In the genomic region with DNA sequence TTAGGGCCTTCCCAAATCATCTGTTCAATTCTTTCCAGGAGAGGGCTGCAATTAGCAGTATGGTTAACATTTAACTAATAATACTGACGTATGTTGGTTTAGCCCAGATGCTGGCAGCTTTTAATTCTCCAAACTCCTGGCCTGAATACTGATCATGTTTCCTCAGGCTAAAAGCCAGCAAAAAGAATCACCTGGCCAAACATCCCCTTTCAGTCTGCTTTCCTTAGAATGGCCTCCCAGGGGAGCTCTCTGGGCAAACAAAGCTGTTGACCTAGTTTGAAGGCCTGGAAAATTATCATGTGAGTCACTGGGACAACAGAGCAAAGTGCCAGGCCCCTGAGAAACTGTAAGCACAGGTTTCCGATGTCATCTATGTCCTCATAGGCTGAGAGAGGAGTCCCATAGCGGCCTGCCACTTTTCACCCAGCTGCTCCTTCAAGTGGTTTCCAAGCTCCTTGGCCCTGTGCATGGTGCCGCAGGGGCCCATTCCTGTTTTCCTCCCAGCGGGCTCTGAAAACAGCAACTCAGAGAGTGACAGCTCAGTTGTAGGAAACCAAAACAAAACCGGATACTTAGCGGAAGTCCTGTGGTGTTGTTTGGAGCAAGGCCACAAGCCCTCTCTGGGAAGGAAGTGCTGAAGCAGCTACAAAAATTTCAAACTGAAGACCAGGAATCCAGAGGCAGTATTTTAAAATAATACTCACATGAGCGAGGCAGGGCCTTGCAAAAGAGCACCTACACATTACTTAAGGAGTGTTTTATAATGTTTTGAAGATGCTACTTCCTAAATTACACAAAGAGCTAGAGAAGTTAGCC, we compare ENCODE assay signal across 1 cellular context.
TF ChIP-seq lines count a peak whose summit lies in the region.

No MANE protein-coding gene starts in this region.

TF ChIP-seq in HepG2, 621 proteins besides CTCF, POLR2A, EP300 and RAD21 (continued from another document and continues in another):
- TF ChIP-seq, protein P1, sequence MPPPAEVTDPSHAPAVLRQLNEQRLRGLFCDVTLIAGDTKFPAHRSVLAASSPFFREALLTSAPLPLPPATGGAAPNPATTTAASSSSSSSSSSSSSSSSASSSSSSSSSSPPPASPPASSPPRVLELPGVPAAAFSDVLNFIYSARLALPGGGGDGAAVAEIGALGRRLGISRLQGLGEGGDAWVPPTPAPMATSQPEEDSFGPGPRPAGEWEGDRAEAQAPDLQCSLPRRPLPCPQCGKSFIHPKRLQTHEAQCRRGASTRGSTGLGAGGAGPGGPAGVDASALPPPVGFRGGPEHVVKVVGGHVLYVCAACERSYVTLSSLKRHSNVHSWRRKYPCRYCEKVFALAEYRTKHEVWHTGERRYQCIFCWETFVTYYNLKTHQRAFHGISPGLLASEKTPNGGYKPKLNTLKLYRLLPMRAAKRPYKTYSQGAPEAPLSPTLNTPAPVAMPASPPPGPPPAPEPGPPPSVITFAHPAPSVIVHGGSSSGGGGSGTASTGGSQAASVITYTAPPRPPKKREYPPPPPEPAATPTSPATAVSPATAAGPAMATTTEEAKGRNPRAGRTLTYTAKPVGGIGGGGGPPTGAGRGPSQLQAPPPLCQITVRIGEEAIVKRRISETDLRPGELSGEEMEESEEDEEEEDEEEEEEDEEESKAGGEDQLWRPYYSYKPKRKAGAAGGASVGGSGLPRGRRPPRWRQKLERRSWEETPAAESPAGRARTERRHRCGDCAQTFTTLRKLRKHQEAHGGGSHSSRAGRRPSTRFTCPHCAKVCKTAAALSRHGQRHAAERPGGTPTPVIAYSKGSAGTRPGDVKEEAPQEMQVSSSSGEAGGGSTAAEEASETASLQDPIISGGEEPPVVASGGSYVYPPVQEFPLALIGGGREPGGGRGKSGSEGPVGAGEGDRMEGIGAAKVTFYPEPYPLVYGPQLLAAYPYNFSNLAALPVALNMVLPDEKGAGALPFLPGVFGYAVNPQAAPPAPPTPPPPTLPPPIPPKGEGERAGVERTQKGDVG (CRISPR knock-in tag; IDR thresholded peaks at IDR 0.05; ENCODE audit: borderline replicate concordance), result 0 out of 2 replicates have a peak, but pooled peaks have one; percentile 58
- TF ChIP-seq ZNF180 (CRISPR knock-in tag; IDR thresholded peaks at IDR 0.05; ENCODE audit: borderline replicate concordance, low read depth) (no peak), KDM5A (IDR thresholded peaks at IDR 0.05; ENCODE audit: borderline replicate concordance, low read length) (peak; percentile 52; the same call in 1 of the 2 replicates), MLX (CRISPR knock-in tag; IDR thresholded peaks at IDR 0.05) (peak; percentile 74), SALL2 (CRISPR knock-in tag; IDR thresholded peaks at IDR 0.05) (peak; percentile 69; the same call in 1 of the 2 replicates), ISL2 (CRISPR knock-in tag; IDR thresholded peaks at IDR 0.05) (peak; percentile 95), ZNF230 (CRISPR knock-in tag; IDR thresholded peaks at IDR 0.05) (peak; percentile 84), PBX2 (CRISPR knock-in tag; IDR thresholded peaks at IDR 0.05) (no peak), ZEB1 (IDR thresholded peaks at IDR 0.05; ENCODE audit: insufficient replicate concordance, low read depth) (peak; percentile 37), NFRKB (IDR thresholded peaks at IDR 0.05) (no peak), ZNF704 (CRISPR knock-in tag; IDR thresholded peaks at IDR 0.05; ENCODE audit: borderline replicate concordance) (peak; percentile 22; the same call in 1 of the 2 replicates), ZNF354B (CRISPR knock-in tag; IDR thresholded peaks at IDR 0.05) (no peak), TMF1 (CRISPR knock-in tag; IDR thresholded peaks at IDR 0.05; ENCODE audit: low read depth) (0 out of 2 replicates have a peak, but pooled peaks have one; percentile 31), ETS1 (CRISPR knock-in tag; IDR thresholded peaks at IDR 0.05) (no peak), MAFF (IDR thresholded peaks at IDR 0.05; ENCODE audit: low read depth, low read length) (peak; percentile 36; the same call in 1 of the 2 replicates), ZNF432 (CRISPR knock-in tag; IDR thresholded peaks at IDR 0.05; ENCODE audit: borderline replicate concordance) (no peak), ZBTB20 (CRISPR knock-in tag; IDR thresholded peaks at IDR 0.05; ENCODE audit: borderline replicate concordance, low read depth) (peak; percentile 73; the same call in 1 of the 2 replicates), ZNF138 (CRISPR knock-in tag; IDR thresholded peaks at IDR 0.05; ENCODE audit: low read depth) (no peak), AKAP8 (CRISPR knock-in tag; IDR thresholded peaks at IDR 0.05) (peak; percentile 70; the same call in 1 of the 2 replicates), SRF (IDR thresholded peaks at IDR 0.05; ENCODE audit: low read depth, low read length) (0 out of 2 replicates have a peak, but pooled peaks have one; percentile 18), ZNF44 (CRISPR knock-in tag; IDR thresholded peaks at IDR 0.05) (no peak), HDAC1 (CRISPR knock-in tag; IDR thresholded peaks at IDR 0.05) (peak; percentile 63), SOX5 (CRISPR knock-in tag; IDR thresholded peaks at IDR 0.05; ENCODE audit: borderline replicate concordance) (peak; percentile 87; the same call in 1 of the 2 replicates), ZNF614 (CRISPR knock-in tag; IDR thresholded peaks at IDR 0.05; ENCODE audit: borderline replicate concordance) (peak; percentile 94), ZFP1 (CRISPR knock-in tag; IDR thresholded peaks at IDR 0.05) (peak; percentile 62; the same call in 1 of the 2 replicates), TOE1 (CRISPR knock-in tag; IDR thresholded peaks at IDR 0.05) (peak; percentile 48; the same call in 1 of the 2 replicates), STAT5B (CRISPR knock-in tag; IDR thresholded peaks at IDR 0.05) (peak; percentile 23; the same call in 1 of the 2 replicates), ZFP41 (CRISPR knock-in tag; IDR thresholded peaks at IDR 0.05; ENCODE audit: borderline replicate concordance) (no peak), NFYB (CRISPR knock-in tag; IDR thresholded peaks at IDR 0.05) (peak; percentile 60), ZFX (CRISPR knock-in tag; IDR thresholded peaks at IDR 0.05; ENCODE audit: low read depth) (peak; percentile 98), ZNF18 (CRISPR knock-in tag; IDR thresholded peaks at IDR 0.05; ENCODE audit: insufficient replicate concordance) (peak; percentile 40)
- TF ChIP-seq, protein P2, sequence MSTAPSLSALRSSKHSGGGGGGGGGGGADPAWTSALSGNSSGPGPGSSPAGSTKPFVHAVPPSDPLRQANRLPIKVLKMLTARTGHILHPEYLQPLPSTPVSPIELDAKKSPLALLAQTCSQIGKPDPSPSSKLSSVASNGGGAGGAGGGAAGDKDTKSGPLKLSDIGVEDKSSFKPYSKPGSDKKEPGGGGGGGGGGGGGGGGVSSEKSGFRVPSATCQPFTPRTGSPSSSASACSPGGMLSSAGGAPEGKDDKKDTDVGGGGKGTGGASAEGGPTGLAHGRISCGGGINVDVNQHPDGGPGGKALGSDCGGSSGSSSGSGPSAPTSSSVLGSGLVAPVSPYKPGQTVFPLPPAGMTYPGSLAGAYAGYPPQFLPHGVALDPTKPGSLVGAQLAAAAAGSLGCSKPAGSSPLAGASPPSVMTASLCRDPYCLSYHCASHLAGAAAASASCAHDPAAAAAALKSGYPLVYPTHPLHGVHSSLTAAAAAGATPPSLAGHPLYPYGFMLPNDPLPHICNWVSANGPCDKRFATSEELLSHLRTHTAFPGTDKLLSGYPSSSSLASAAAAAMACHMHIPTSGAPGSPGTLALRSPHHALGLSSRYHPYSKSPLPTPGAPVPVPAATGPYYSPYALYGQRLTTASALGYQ (CRISPR knock-in tag; IDR thresholded peaks at IDR 0.05), result peak; percentile 89
- TF ChIP-seq, protein P3, sequence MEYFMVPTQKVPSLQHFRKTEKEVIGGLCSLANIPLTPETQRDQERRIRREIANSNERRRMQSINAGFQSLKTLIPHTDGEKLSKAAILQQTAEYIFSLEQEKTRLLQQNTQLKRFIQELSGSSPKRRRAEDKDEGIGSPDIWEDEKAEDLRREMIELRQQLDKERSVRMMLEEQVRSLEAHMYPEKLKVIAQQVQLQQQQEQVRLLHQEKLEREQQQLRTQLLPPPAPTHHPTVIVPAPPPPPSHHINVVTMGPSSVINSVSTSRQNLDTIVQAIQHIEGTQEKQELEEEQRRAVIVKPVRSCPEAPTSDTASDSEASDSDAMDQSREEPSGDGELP (IDR thresholded peaks at IDR 0.05; ENCODE audit: borderline replicate concordance, low read depth), result peak; percentile 97
- TF ChIP-seq, protein P4, sequence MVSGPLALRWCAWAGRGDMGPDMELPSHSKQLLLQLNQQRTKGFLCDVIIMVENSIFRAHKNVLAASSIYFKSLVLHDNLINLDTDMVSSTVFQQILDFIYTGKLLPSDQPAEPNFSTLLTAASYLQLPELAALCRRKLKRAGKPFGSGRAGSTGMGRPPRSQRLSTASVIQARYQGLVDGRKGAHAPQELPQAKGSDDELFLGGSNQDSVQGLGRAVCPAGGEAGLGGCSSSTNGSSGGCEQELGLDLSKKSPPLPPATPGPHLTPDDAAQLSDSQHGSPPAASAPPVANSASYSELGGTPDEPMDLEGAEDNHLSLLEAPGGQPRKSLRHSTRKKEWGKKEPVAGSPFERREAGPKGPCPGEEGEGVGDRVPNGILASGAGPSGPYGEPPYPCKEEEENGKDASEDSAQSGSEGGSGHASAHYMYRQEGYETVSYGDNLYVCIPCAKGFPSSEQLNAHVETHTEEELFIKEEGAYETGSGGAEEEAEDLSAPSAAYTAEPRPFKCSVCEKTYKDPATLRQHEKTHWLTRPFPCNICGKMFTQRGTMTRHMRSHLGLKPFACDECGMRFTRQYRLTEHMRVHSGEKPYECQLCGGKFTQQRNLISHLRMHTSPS (CRISPR knock-in tag; IDR thresholded peaks at IDR 0.05; ENCODE audit: low read depth), result peak; percentile 50; the same call in 1 of the 2 replicates
- TF ChIP-seq, protein P5, sequence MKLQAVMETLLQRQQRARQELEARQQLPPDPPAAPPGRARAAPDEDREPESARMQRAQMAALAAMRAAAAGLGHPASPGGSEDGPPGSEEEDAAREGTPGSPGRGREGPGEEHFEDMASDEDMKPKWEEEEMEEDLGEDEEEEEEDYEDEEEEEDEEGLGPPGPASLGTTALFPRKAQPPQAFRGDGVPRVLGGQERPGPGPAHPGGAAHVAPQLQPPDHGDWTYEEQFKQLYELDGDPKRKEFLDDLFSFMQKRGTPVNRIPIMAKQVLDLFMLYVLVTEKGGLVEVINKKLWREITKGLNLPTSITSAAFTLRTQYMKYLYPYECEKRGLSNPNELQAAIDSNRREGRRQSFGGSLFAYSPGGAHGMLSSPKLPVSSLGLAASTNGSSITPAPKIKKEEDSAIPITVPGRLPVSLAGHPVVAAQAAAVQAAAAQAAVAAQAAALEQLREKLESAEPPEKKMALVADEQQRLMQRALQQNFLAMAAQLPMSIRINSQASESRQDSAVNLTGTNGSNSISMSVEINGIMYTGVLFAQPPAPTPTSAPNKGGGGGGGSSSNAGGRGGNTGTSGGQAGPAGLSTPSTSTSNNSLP (IDR thresholded peaks at IDR 0.05; ENCODE audit: low read depth, low read length), result peak; percentile 90
